Comparison of ENCODE assay signal across 9 cellular contexts in genomic region chr3:127373701-127374625, GRCh38.
A peak's percentile ranks its signal among the peaks of the same experiment; 100 is the strongest.
DNase-seq lines count a peak whose midpoint lies in the region; ATAC-seq and TF ChIP-seq lines count a peak whose summit lies in the region.
"Had no signal": no experiment of that assay in that cellular context is flagged by ENCODE, and none has a peak within 500 bp of the region (broad histone marks: within the 10 kb centered on the region; RNA-seq: fewer than 3 reads in every experiment).

No MANE protein-coding gene starts in this region.

- no peaks in the 10 kb centered on the region for H3K9me3 Mint-ChIP-seq in MCF 10A (ENCODE audit: unreplicated experiment)
- no peaks in the 10 kb centered on the region for H3K9me3 Mint-ChIP-seq in endothelial cell (ENCODE audit: unreplicated experiment)

- H3K4me1 Mint-ChIP-seq in MCF 10A (ENCODE audit: insufficient read depth, unreplicated experiment) (no peaks in the 10 kb centered on the region), endothelial cell (ENCODE audit: unreplicated experiment) (no peaks in the 10 kb centered on the region)
- H3K4me1 Mint-ChIP-seq: activated B cell treated with CpG ODN at 0.5 μM for 24 hours had no signal

- ATAC-seq in stimulated activated naive CD8-positive, alpha-beta T cell treated with anti-CD3 and anti-CD28 coated beads, Interleukin-15, Interleukin-2, amounts not matched to agents 100 U/mL and 50 U/mL, for 24 hours, result no peak
- ATAC-seq in HG02938 (IDR thresholded peaks at IDR 0.05; ENCODE audit: unreplicated experiment), result no peak
- no peak for ATAC-seq in GM18519 (IDR thresholded peaks at IDR 0.05; ENCODE audit: low FRiP score, unreplicated experiment)

- POLR2A ChIA-PET in MCF 10A (lab: Yijun Ruan, JAX), result no interaction called here

- peaks cover 0 to 8% of the 10 kb centered on the region in 2 donors for H3K27me3 ChIP-seq in breast epithelium

- DNase-seq in MCF 10A (ENCODE audit: unreplicated experiment), result peak; percentile 30
- DNase-seq in breast epithelium (ENCODE audit: low spot score in 2 of 2), result no peak
- DNase-seq in NCI-H1694 (lab: John Stamatoyannopoulos, UW), result peak; percentile 36
- peak; percentile 53 for DNase-seq in endothelial cell (ENCODE audit: low spot score)
- peak; percentile 24 for DNase-seq in stimulated activated naive CD8-positive, alpha-beta T cell treated with anti-CD3 and anti-CD28 coated beads, Interleukin-15, Interleukin-2, amounts not matched to agents 100 U/mL and 50 U/mL, for 24 hours
- no peak for DNase-seq in NOMO-1 treated with DMSO at 0.1 percent for 48 hours (lab: John Stamatoyannopoulos, UW; ENCODE audit: unreplicated experiment)
- DNase-seq: activated B cell treated with CpG ODN at 0.5 μM for 24 hours had no signal

- H3K36me3 Mint-ChIP-seq in MCF 10A (ENCODE audit: insufficient read depth, unreplicated experiment) (no peaks in the 10 kb centered on the region), endothelial cell (ENCODE audit: low read depth, unreplicated experiment) (no peaks in the 10 kb centered on the region)

- H3K36me3 ChIP-seq in breast epithelium, result no peaks in the 10 kb centered on the region

- no peak overlapping the region for H3K27ac Mint-ChIP-seq in MCF 10A (ENCODE audit: low read depth, unreplicated experiment)
- H3K27ac Mint-ChIP-seq in endothelial cell (ENCODE audit: unreplicated experiment), result no peak overlapping the region
- H3K27ac Mint-ChIP-seq: activated B cell treated with CpG ODN at 0.5 μM for 24 hours had no signal

- TF ChIP-seq CTCF in MCF 10A (IDR thresholded peaks at IDR 0.05; ENCODE audit: unreplicated experiment), result peak; percentile 39
- no peak for TF ChIP-seq CTCF in breast epithelium (IDR thresholded peaks at IDR 0.05)
- TF ChIP-seq CTCF in endothelial cell (IDR thresholded peaks at IDR 0.05; ENCODE audit: unreplicated experiment), result peak; percentile 63

- no peak overlapping the region for H3K4me3 ChIP-seq in breast epithelium

- CTCF ChIA-PET in MCF 10A (lab: Yijun Ruan, JAX), result interaction anchor here (0.5 to 1.0 kb wide), 7 partner anchors 11 to 663 kb away, joined by 3 to 4 read pairs (median 3); no protein-coding TSS in a partner anchor

- no peaks in the 10 kb centered on the region for H3K4me1 ChIP-seq in breast epithelium

- no peak for TF ChIP-seq POLR2A in breast epithelium (IDR thresholded peaks at IDR 0.05)

- H3K27me3 Mint-ChIP-seq in MCF 10A (ENCODE audit: insufficient read depth, unreplicated experiment) (peaks cover 29% of the 10 kb centered on the region), endothelial cell (ENCODE audit: unreplicated experiment) (peaks cover 5% of the 10 kb centered on the region)

- BruUV-seq in MCF 10A (replicated peaks; lab: Mats Ljungman, UMichigan), result no TSS peak

- no peak overlapping the region for H3K27ac ChIP-seq in breast epithelium

- H3K4me3 Mint-ChIP-seq in MCF 10A (ENCODE audit: unreplicated experiment) (no peak overlapping the region), endothelial cell (ENCODE audit: unreplicated experiment) (no peak overlapping the region)
- H3K4me3 Mint-ChIP-seq: activated B cell treated with CpG ODN at 0.5 μM for 24 hours had no signal

- peaks cover 3 to 4% of the 10 kb centered on the region in 2 donors for H3K9me3 ChIP-seq in breast epithelium

- intact Hi-C loops in MCF 10A (cut with micrococcal nuclease) (no loop called here), breast epithelium (cut with DNase I; ENCODE audit: low total_unique reads) (loop anchor here (10.0 kb wide), 1 partner anchor 279 kb away; no protein-coding TSS in a partner anchor)

Comparison
In these comparisons a context has a peak if more than half of its experiments do, and no peak if none do; other contexts are left out.
1. DNase-seq: peak in MCF 10A (single experiment), NCI-H1694 (single experiment), endothelial cell (single experiment) and stimulated activated naive CD8-positive, alpha-beta T cell treated with anti-CD3 and anti-CD28 coated beads, Interleukin-15, Interleukin-2, amounts not matched to agents 100 U/mL and 50 U/mL, for 24 hours (single experiment); none in breast epithelium (0 of 2) and NOMO-1 treated with DMSO at 0.1 percent for 48 hours (single experiment).
2. CTCF ChIP-seq: peak in MCF 10A (single experiment) and endothelial cell (single experiment); none in breast epithelium (0 of 3).